ENCODE assay signal across 10 cellular contexts in the genomic region with DNA sequence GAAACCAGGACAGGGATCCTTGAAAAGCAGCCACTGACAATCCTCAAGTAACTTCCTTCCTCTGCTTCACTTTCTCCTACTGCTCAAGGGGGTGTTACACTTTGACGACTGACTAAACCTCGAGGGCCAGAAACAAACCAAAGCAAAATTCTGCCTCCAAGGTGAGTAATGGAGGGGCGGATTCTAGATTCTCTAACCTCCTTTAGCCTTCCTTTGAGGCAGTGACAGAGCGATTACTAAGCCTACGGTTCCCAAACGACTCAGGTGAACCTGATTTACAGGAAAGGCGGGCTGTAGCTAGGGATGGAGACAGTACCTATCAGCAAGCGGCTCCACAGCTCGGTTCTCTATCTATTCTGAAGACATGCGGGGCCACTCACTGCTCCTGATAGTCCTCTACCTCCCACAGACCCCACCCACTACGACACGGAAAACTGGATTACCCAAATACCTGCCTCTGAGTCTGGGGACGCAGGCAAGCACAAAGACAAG. TPM values are rescaled to one million over a fixed set of nuclear protein-coding genes. Genes with fewer than 3 reads are reported as not detected.
DNase-seq lines count a peak whose midpoint lies in the region; ATAC-seq and TF ChIP-seq lines count a peak whose summit lies in the region.
"Had no signal": no experiment of that assay in that cellular context is flagged by ENCODE, and none has a peak within 500 bp of the region (broad histone marks: within the 10 kb centered on the region; RNA-seq: fewer than 3 reads in every experiment).

No MANE protein-coding gene starts in this region.

- no peak for TF ChIP-seq POLR2A in heart left ventricle (IDR thresholded peaks at IDR 0.05)

- WGBS in heart left ventricle, 4 donors = 0 to 1% (median 1%) methylated on average over 10 to 13 of the region's 13 CpGs

- intact Hi-C loops in heart left ventricle (cut with DNase I) = no loop called here
- intact Hi-C loops in Right ventricle myocardium inferior (cut with DNase I) = loop anchor here (5.0 kb wide), 1 partner anchor 52 kb away; a partner anchor contains a TSS

- peaks cover 0 to 48% (median 30%) of the 10 kb centered on the region in 12 donors for H3K4me1 ChIP-seq in heart left ventricle

- no peaks in the 10 kb centered on the region for H3K27me3 ChIP-seq in heart left ventricle

- H3K27ac ChIP-seq in heart left ventricle = peak overlapping the region; percentile 85 to 98 (median 94)

- TF ChIP-seq CTCF in heart left ventricle (IDR thresholded peaks at IDR 0.05) (no peak), astrocyte of the cerebellum (IDR thresholded peaks at IDR 0.05; ENCODE audit: low read depth, low read length, missing control alignments) (no peak)

- DNase-seq in heart left ventricle = no peak
- no peak for DNase-seq in Right ventricle myocardium inferior (ENCODE audit: missing footprints)
- peak; percentile 12 for DNase-seq in NCI-H460 (ENCODE audit: extremely low read depth, low read depth)
- no peak for DNase-seq in astrocyte of the cerebellum (ENCODE audit: low read depth)
- DNase-seq in kidney tubule cell (ENCODE audit: low spot score) = peak; percentile 85
- DNase-seq in stimulated activated CD8-positive, alpha-beta memory T cell treated with anti-CD3 and anti-CD28 coated beads, Interleukin-4, amount 100 ng/mL, for 48 hours = peak; percentile 55
- no peak for DNase-seq in HuH-7 (ENCODE audit: low spot score)

- peak in 3 of 4 donors; percentile 2 to 29 (median 11) for ATAC-seq in heart left ventricle
- no peak for ATAC-seq in Right ventricle myocardium inferior
- peak; percentile 24 for ATAC-seq in HG02798 (IDR thresholded peaks at IDR 0.05; ENCODE audit: poor library complexity, unreplicated experiment)

- in situ Hi-C loops in astrocyte of the cerebellum (cut with HindIII; ENCODE audit: low sequenced_read_pairs) = no loop called here

- no peaks in the 10 kb centered on the region for H3K9me3 ChIP-seq in heart left ventricle

- H3K4me3 ChIP-seq in heart left ventricle (peak overlapping the region; percentile 46 to 95 (median 84)), astrocyte of the cerebellum (ENCODE audit: low read depth, low read length) (peak overlapping the region; percentile 86)

- H3K36me3 ChIP-seq in heart left ventricle = no peaks in the 10 kb centered on the region

RNA-seq across cellular contexts. Expression of a gene that starts 0.5 kb away (rescaled TPM):
- total RNA-seq in heart left ventricle (10 to 100 TPM; 10.8 to 27.1 (median 16.9) TPM), Right ventricle myocardium inferior (19.8 TPM)
- polyA plus RNA-seq in heart left ventricle = 1 to 10 TPM; 5.0 to 6.7 TPM
- total RNA-seq in NCI-H460 (2014; rRNA removed; shearing (Covaris generic)) = 17.4 and 19.0 TPM in 2 replicates
- polyA plus RNA-seq in NCI-H460 (2014; cell fraction: nucleus; rRNA removed) = 7.0 and 12.5 TPM in 2 replicates

RNA-seq across cellular contexts. Expression of a gene that starts 0.8 kb away (rescaled TPM):
- total RNA-seq in heart left ventricle = 10 to 100 TPM; 15.6 to 37.7 (median 35.6) TPM
- polyA plus RNA-seq in heart left ventricle = 10 to 100 TPM; 22.5 to 28.3 TPM
- total RNA-seq in Right ventricle myocardium inferior = 34.9 TPM
- 38.3 and 49.5 TPM in 2 replicates for total RNA-seq in NCI-H460 (2014; rRNA removed; shearing (Covaris generic))
- polyA plus RNA-seq in NCI-H460 (2014; cell fraction: nucleus; rRNA removed) = 28.8 and 39.5 TPM in 2 replicates

RNA-seq across cellular contexts. Expression of a gene that starts 53.1 kb away (rescaled TPM):
- total RNA-seq in heart left ventricle = not detected
- not detected for polyA plus RNA-seq in heart left ventricle
- total RNA-seq in Right ventricle myocardium inferior = not detected
- not detected in 2 replicates for total RNA-seq in NCI-H460 (2014; rRNA removed; shearing (Covaris generic))
- polyA plus RNA-seq in NCI-H460 (2014; cell fraction: nucleus; rRNA removed) = not detected in 2 replicates
- total RNA-seq: subcutaneous adipose tissue had no signal
- polyA plus RNA-seq: IgD-negative memory B cell had no signal

Comparison
In these comparisons a context has a peak if more than half of its experiments do, and no peak if none do; other contexts are left out.
1. DNase-seq: peak in NCI-H460 (single experiment), kidney tubule cell (single experiment) and stimulated activated CD8-positive, alpha-beta memory T cell treated with anti-CD3 and anti-CD28 coated beads, Interleukin-4, amount 100 ng/mL, for 48 hours (single experiment); none in heart left ventricle (0 of 5), Right ventricle myocardium inferior (single experiment), astrocyte of the cerebellum (single experiment) and HuH-7 (single experiment).